In the genomic region with DNA sequence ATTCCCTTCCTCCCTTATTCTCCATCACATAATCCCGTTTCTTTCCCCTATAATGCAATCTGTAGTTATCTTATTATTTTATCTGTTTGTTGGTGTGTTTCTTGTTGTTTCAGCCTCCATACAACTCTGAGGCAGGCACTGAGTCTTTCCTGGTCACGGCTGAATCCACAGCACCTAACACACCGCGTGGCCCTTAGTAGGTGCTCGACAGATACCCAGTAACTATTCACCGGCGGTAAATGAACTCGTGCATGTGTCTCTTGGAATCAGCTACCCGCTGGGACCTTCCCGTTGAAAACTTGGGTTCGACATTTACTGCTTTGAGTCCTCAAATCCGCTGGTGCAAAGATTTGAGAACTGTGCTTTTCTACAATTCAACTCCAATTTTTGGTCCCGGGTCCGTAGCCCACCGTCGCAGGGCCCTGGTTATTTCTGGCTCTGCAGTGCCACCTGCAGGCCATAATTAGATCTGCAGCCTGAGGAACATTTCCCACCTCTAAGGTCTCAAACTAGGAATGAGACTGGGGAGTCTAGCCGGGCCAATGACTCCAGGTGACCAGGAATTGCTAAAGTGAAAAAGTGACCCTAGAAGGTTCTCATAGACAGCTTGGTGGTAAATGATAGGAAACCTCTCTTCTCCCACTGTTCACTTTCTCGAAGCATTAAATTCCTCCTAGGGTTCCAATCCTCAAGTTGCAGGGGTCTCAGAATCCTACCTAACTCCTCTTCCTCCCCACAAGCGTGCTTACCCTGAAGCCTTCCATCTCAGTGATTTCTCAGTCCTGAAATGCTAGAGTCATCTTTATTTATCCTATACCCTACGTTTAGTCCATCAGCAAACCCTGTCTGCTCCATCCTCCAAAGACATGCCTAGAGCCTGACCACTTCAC, we compare ENCODE assay signal across 8 cellular contexts. TPM values are rescaled to one million over a fixed set of nuclear protein-coding genes. Genes with fewer than 3 reads are reported as not detected.
A peak's percentile ranks its signal among the peaks of the same experiment; 100 is the strongest.
DNase-seq lines count a peak whose midpoint lies in the region; ATAC-seq and TF ChIP-seq lines count a peak whose summit lies in the region.

No MANE protein-coding gene starts in this region.

- TF ChIP-seq POLR2A in right lobe of liver (IDR thresholded peaks at IDR 0.05): no peak

- WGBS in right lobe of liver (ENCODE audit: insufficient coverage, low coverage, low lambda C conversion rate, missing lambda C conversion rate): 17% methylated on average over 16 of the region's 20 CpGs

- no peak overlapping the region for H3K27ac Mint-ChIP-seq in Calu3 (ENCODE audit: unreplicated experiment)
- no peak overlapping the region for H3K27ac Mint-ChIP-seq in HFFc6

- H3K4me3 Mint-ChIP-seq in Calu3 (ENCODE audit: low read depth, unreplicated experiment) (peak overlapping the region; percentile 47), HFFc6 (peak overlapping the region; percentile 65; the same call in 1 of the 2 replicates)

- BruUV-seq in Calu3 (replicated peaks; lab: Mats Ljungman, UMichigan): no TSS peak

- intact Hi-C loops in Calu3 (cut with micrococcal nuclease; ENCODE audit: unreplicated experiment): loop anchor here (1.0 to 5.0 kb wide), 6 partner anchors 42 to 552 kb away; a partner anchor contains a TSS
- intact Hi-C loops in right lobe of liver (cut with DNase I): no loop called here

- H3K27me3 Mint-ChIP-seq in Calu3 (ENCODE audit: unreplicated experiment) (no peaks in the 10 kb centered on the region), HFFc6 (ENCODE audit: insufficient read depth) (peaks cover 3% of the 10 kb centered on the region)

- ATAC-seq in right lobe of liver (peak; percentile 70 to 84 (median 78)), HG03196 (IDR thresholded peaks at IDR 0.05; ENCODE audit: unreplicated experiment) (no peak), HG02840 (IDR thresholded peaks at IDR 0.05; ENCODE audit: low FRiP score, unreplicated experiment) (no peak)

- TF ChIP-seq CTCF in Calu3 (IDR thresholded peaks at IDR 0.05; ENCODE audit: unreplicated experiment): peak; percentile 98
- TF ChIP-seq CTCF in HFFc6 (IDR thresholded peaks at IDR 0.05): peak; percentile 98
- peak; percentile 85 to 93 (median 90) for TF ChIP-seq CTCF in right lobe of liver (IDR thresholded peaks at IDR 0.05)

- H3K9ac ChIP-seq in subcutaneous abdominal adipose tissue (ENCODE audit: low read length in 5 of 5): peak overlapping the region in 2 of 5 donors; percentile 39 to 41

- H3K36me3 Mint-ChIP-seq in Calu3 (ENCODE audit: insufficient read depth, unreplicated experiment): no peaks in the 10 kb centered on the region
- H3K36me3 Mint-ChIP-seq in HFFc6 (ENCODE audit: low read depth): peaks cover 9% of the 10 kb centered on the region

- H3K4me1 Mint-ChIP-seq in Calu3 (ENCODE audit: low read depth, unreplicated experiment) (peaks cover 16% of the 10 kb centered on the region), HFFc6 (ENCODE audit: low read depth) (peaks cover 14% of the 10 kb centered on the region)

- H3K27me3 ChIP-seq in SJCRH30 (no peaks in the 10 kb centered on the region), right lobe of liver (no peaks in the 10 kb centered on the region), subcutaneous abdominal adipose tissue (ENCODE audit: control insufficient read depth in 5 of 5, insufficient read depth in 4 of 5, low read length in 5 of 5) (no peaks in the 10 kb centered on the region)

- H3K9me3 Mint-ChIP-seq in Calu3 (ENCODE audit: low read depth, unreplicated experiment) (peaks cover 3% of the 10 kb centered on the region), HFFc6 (peaks cover 9% of the 10 kb centered on the region)

- H3K9me3 ChIP-seq in SJCRH30 (replicated peaks) (peaks cover 10% of the 10 kb centered on the region), right lobe of liver (no peaks in the 10 kb centered on the region), subcutaneous abdominal adipose tissue (ENCODE audit: control insufficient read depth in 5 of 5, low read length in 5 of 5) (peaks cover 0 to 13% (median 8%) of the 10 kb centered on the region in 5 donors)

- H3K4me3 ChIP-seq in SJCRH30: no peak overlapping the region
- H3K4me3 ChIP-seq in right lobe of liver: peak overlapping the region in 2 of 3 donors; percentile 18 to 22
- peak overlapping the region; percentile 45 to 74 (median 56) for H3K4me3 ChIP-seq in subcutaneous abdominal adipose tissue (ENCODE audit: low read depth in 1 of 5, low read length in 5 of 5)

- H3K4me1 ChIP-seq in SJCRH30 (no peaks in the 10 kb centered on the region), right lobe of liver (no peaks in the 10 kb centered on the region), subcutaneous abdominal adipose tissue (ENCODE audit: control insufficient read depth in 5 of 5, insufficient read depth in 5 of 5, low read length in 5 of 5) (peaks cover 0 to 14% (median 7%) of the 10 kb centered on the region in 5 donors)

- CTCF ChIA-PET in Calu3 (lab: Charles Lee): interaction anchor here (0.8 to 2.1 kb wide), 3 partner anchors 105 to 444 kb away, joined by 3 to 20 read pairs (median 7); no protein-coding TSS in a partner anchor

- DNase-seq in Calu3 (peak; percentile 49), HFFc6 (no peak), SJCRH30 (peak; percentile 37 to 80), right lobe of liver (peak in 1 of 3 donors; percentile 55)
- DNase-seq in central memory CD4-positive, alpha-beta T cell: peak; percentile 21

- H3K27ac ChIP-seq in SJCRH30 (no peak overlapping the region), right lobe of liver (no peak overlapping the region), subcutaneous abdominal adipose tissue (ENCODE audit: low read depth, low read length) (no peak overlapping the region)

- no peaks in the 10 kb centered on the region for H3K36me3 ChIP-seq in SJCRH30
- no peaks in the 10 kb centered on the region for H3K36me3 ChIP-seq in right lobe of liver
- H3K36me3 ChIP-seq in subcutaneous abdominal adipose tissue (ENCODE audit: control insufficient read depth in 5 of 5, insufficient read depth in 5 of 5, low read length in 5 of 5): no peaks in the 10 kb centered on the region

RNA-seq across cellular contexts. Expression of a gene that starts 40.0 kb away (rescaled TPM):
- total RNA-seq in Calu3 (2022) (not detected in 2 replicates), right lobe of liver (not detected)
- total RNA-seq in HFFc6 (2021; fragmentation: NEBNext Ultra II Directional; extraction: Animal tissue kit (Norgen Biotek cat#: 25700)): not detected
- not detected in 2 replicates for total RNA-seq in SJCRH30 (2014; rRNA removed; shearing (Covaris generic))

RNA-seq across cellular contexts. Expression of a gene that starts 41.0 kb away (rescaled TPM):
- total RNA-seq in Calu3 (2022) (51.7 and 57.2 TPM in 2 replicates), right lobe of liver (100 to 1,000 TPM in 1 of 6 experiments, 10 to 100 TPM in 5; 21.7 to 124 (median 25.2) TPM)
- total RNA-seq in HFFc6 (2021; fragmentation: NEBNext Ultra II Directional; extraction: Animal tissue kit (Norgen Biotek cat#: 25700)): 10 to 100 TPM; 14.3 to 20.8 (median 16.7) TPM
- total RNA-seq in SJCRH30 (2014; rRNA removed; shearing (Covaris generic)): 22.1 and 22.3 TPM in 2 replicates

Comparison
In these comparisons a context has a peak if more than half of its experiments do, and no peak if none do; other contexts are left out.
1. ATAC-seq: peak in right lobe of liver (4 of 4); none in HG03196 (single experiment) and HG02840 (single experiment).
2. Peak in every context shown above with its lines, with median percentiles within 50 percentile points of each other: CTCF ChIP-seq.